In genomic region chr17:64369007-64369893, GRCh38 we compare ENCODE assay signal across 20 cellular contexts.
"Had no signal": no experiment of that assay in that cellular context is flagged by ENCODE, and none has a peak within 500 bp of the region (broad histone marks: within the 10 kb centered on the region; RNA-seq: fewer than 3 reads in every experiment).

No MANE protein-coding gene starts in this region.

- H3K9ac ChIP-seq: SK-N-SH had no signal

- DNase-seq: activated CD4-positive, alpha-beta T cell treated with anti-CD3 and anti-CD28 coated beads, Interleukin-2, amount 10 ng/mL, durations not matched to agents 7 days and 5 days; activated T-cell treated with anti-CD3 and anti-CD28 coated beads for 4 hours; anterior cingulate cortex; cortex of kidney; effector CD4-positive, alpha-beta T cell; heart right ventricle; mesenchymal stem cell; nephron progenitor cell; occipital lobe; SK-N-SH; spleen; stimulated activated CD8-positive, alpha-beta memory T cell treated with anti-CD3 and anti-CD28 coated beads, Interleukin-4, amount 100 ng/mL, for 48 hours; stimulated activated naive CD8-positive, alpha-beta T cell treated with anti-CD3 and anti-CD28 coated beads, Interleukin-15, Interleukin-2, amounts not matched to agents 100 U/mL and 50 U/mL, for 24 hours; substantia nigra; T-cell; T-helper 9 cell had no signal

- H3K4me1 ChIP-seq: tibial artery had no signal

- H3K9me3 Mint-ChIP-seq: activated CD4-positive, alpha-beta T cell treated with anti-CD3 and anti-CD28 coated beads, Interleukin-2, amount 10 ng/mL, durations not matched to agents 7 days and 5 days; activated T-helper 1 cell treated with anti-CD3 and anti-CD28 coated beads, Interleukin-12 subunit alpha, Interleukin-12 subunit beta, Interleukin-2, Interleukin-4 antibody, amounts not matched to agents 30 ng/mL and 10 ng/mL and 1 ng/mL, durations not matched to agents 14 hours and 24 hours and 36 hours; T-cell had no signal

- H3K4me3 Mint-ChIP-seq: activated CD4-positive, alpha-beta T cell treated with anti-CD3 and anti-CD28 coated beads, Interleukin-2, amount 10 ng/mL, durations not matched to agents 7 days and 5 days; activated T-helper 1 cell treated with anti-CD3 and anti-CD28 coated beads, Interleukin-12 subunit alpha, Interleukin-12 subunit beta, Interleukin-2, Interleukin-4 antibody, amounts not matched to agents 30 ng/mL and 10 ng/mL and 1 ng/mL, durations not matched to agents 14 hours and 24 hours and 36 hours; nephron progenitor cell; T-cell had no signal

- H3K27me3 ChIP-seq: esophagus muscularis mucosa, heart right ventricle, spleen, tibial artery had no signal

- H3K4me3 ChIP-seq: esophagus muscularis mucosa, heart right ventricle, spleen, tibial artery had no signal

- H3K4me1 Mint-ChIP-seq: activated CD4-positive, alpha-beta T cell treated with anti-CD3 and anti-CD28 coated beads, Interleukin-2, amount 10 ng/mL, durations not matched to agents 7 days and 5 days; nephron progenitor cell had no signal

- H3K27ac Mint-ChIP-seq: activated CD4-positive, alpha-beta T cell treated with anti-CD3 and anti-CD28 coated beads, Interleukin-2, amount 10 ng/mL, durations not matched to agents 7 days and 5 days; activated T-helper 1 cell treated with anti-CD3 and anti-CD28 coated beads, Interleukin-12 subunit alpha, Interleukin-12 subunit beta, Interleukin-2, Interleukin-4 antibody, amounts not matched to agents 30 ng/mL and 10 ng/mL and 1 ng/mL, durations not matched to agents 14 hours and 24 hours and 36 hours; nephron progenitor cell had no signal

- H3K36me3 ChIP-seq: tibial artery had no signal

- ATAC-seq: heart right ventricle; stimulated activated naive CD8-positive, alpha-beta T cell treated with anti-CD3 and anti-CD28 coated beads, Interleukin-15, Interleukin-2, amounts not matched to agents 100 U/mL and 50 U/mL, for 24 hours had no signal

- FAIRE-seq: urothelium cell line had no signal

- H3K27me3 Mint-ChIP-seq: activated CD4-positive, alpha-beta T cell treated with anti-CD3 and anti-CD28 coated beads, Interleukin-2, amount 10 ng/mL, durations not matched to agents 7 days and 5 days; T-cell had no signal

- H3K27ac ChIP-seq: esophagus muscularis mucosa, tibial artery had no signal

- H3K9me3 ChIP-seq: esophagus muscularis mucosa, heart right ventricle, SK-N-SH, spleen, tibial artery had no signal
